1 cellular context compared by ENCODE assay signal in the genomic region with DNA sequence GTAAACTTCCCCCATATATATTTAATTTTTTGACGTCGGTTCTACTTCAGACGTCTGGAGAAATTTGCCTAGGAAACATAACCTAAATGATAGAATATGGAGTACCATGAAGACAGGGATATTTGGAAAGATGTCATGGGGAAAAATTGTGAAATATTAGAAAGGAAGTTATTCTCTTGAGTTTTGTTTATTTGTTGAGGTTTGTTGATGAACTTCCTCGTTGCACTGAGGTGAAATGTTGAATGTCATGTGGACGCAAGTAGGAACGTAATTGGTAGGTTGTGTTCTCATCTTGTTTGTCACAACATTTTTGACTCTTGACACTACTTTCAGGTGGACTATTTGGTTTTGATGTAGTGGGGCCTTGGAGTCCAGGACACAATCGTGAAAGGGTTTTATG.
TF ChIP-seq lines count a peak whose summit lies in the region.

No MANE protein-coding gene starts in this region.

TF ChIP-seq in SK-N-SH treated with all-trans-retinoic acid at 6 μM for 48 hours, 23 proteins besides CTCF, POLR2A, EP300 and RAD21 (continued from another document):
- TF ChIP-seq, protein P1, sequence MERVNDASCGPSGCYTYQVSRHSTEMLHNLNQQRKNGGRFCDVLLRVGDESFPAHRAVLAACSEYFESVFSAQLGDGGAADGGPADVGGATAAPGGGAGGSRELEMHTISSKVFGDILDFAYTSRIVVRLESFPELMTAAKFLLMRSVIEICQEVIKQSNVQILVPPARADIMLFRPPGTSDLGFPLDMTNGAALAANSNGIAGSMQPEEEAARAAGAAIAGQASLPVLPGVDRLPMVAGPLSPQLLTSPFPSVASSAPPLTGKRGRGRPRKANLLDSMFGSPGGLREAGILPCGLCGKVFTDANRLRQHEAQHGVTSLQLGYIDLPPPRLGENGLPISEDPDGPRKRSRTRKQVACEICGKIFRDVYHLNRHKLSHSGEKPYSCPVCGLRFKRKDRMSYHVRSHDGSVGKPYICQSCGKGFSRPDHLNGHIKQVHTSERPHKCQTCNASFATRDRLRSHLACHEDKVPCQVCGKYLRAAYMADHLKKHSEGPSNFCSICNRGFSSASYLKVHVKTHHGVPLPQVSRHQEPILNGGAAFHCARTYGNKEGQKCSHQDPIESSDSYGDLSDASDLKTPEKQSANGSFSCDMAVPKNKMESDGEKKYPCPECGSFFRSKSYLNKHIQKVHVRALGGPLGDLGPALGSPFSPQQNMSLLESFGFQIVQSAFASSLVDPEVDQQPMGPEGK (CRISPR knock-in tag; IDR thresholded peaks at IDR 0.05; ENCODE audit: borderline replicate concordance), result no peak
- no peak for TF ChIP-seq OSR1 (CRISPR knock-in tag; IDR thresholded peaks at IDR 0.05)
TF ChIP-seq in SK-N-SH treated with all-trans-retinoic acid at 6 μM for 48 hours: peak in this region for 0.
